ENCODE assay signal across 38 cellular contexts in genomic region chr7:157736341-157736740, GRCh38.
"Had no signal": no experiment of that assay in that cellular context is flagged by ENCODE, and none has a peak within 500 bp of the region (broad histone marks: within the 10 kb centered on the region; RNA-seq: fewer than 3 reads in every experiment).

No MANE protein-coding gene starts in this region.

- H3K36me3 Mint-ChIP-seq: activated naive CD4-positive, alpha-beta T cell treated with anti-CD3 and anti-CD28 coated beads, Interleukin-2, amount 10 ng/mL, durations not matched to agents 7 days and 5 days; activated naive CD4-positive, alpha-beta T cell treated with anti-CD3 and anti-CD28 coated beads, Interleukin-2, amount 50 U/mL, for 24 hours; activated naive CD4-positive, alpha-beta T cell treated with anti-CD3 and anti-CD28 coated beads, Interleukin-2, amount 50 U/mL, for 72 hours; activated naive CD8-positive, alpha-beta T cell; activated naive CD8-positive, alpha-beta T cell treated with anti-CD3 and anti-CD28 coated beads, Interleukin-2, amount 10 ng/mL, durations not matched to agents 7 days and 5 days; brain had no signal

- DNase-seq: activated effector memory CD4-positive, alpha-beta T cell treated with anti-CD3 and anti-CD28 coated beads, Interleukin-2, amount 50 U/mL, for 16 hours; activated effector memory CD4-positive, alpha-beta T cell treated with Interleukin-2 at 50 U/mL for 16 hours; activated gamma-delta T cell; activated gamma-delta T cell treated with Interleukin-2 at 50 U/mL for 16 hours; activated naive CD4-positive, alpha-beta T cell; activated naive CD4-positive, alpha-beta T cell treated with anti-CD3 and anti-CD28 coated beads for 36 hours; activated naive CD4-positive, alpha-beta T cell treated with anti-CD3 and anti-CD28 coated beads, Interleukin-2, amount 10 ng/mL, durations not matched to agents 7 days and 5 days; activated naive CD4-positive, alpha-beta T cell treated with anti-CD3 and anti-CD28 coated beads, Interleukin-2, amount 50 U/mL, for 16 hours; activated naive CD4-positive, alpha-beta T cell treated with Interleukin-2 at 50 U/mL for 16 hours; activated naive CD8-positive, alpha-beta T cell treated with anti-CD3 and anti-CD28 coated beads for 36 hours; activated naive CD8-positive, alpha-beta T cell treated with anti-CD3 and anti-CD28 coated beads, Interleukin-2, amount 10 ng/mL, durations not matched to agents 7 days and 5 days; activated naive CD8-positive, alpha-beta T cell treated with anti-CD3 and anti-CD28 coated beads, Interleukin-2, amount 50 U/mL, for 24 hours; activated T-cell treated with anti-CD3 and anti-CD28 coated beads for 4 hours; activated T-cell treated with anti-CD3 and anti-CD28 coated beads, Interleukin-2, amount 50 U/mL, for 1 hour; activated T-cell treated with anti-CD3 and anti-CD28 coated beads, Interleukin-2, amount 50 U/mL, for 24 hours; activated T-cell treated with anti-CD3 and anti-CD28 coated beads, Interleukin-2, amount 50 U/mL, for 4 hours; activated T-cell treated with anti-CD3 and anti-CD28 coated beads, Interleukin-2, amount 50 U/mL, for 48 hours; activated T-cell treated with anti-CD3 and anti-CD28 coated beads, Interleukin-2, amount 50 U/mL, for 72 hours; adrenal gland; amniotic stem cell; amygdala; anterior cingulate cortex; brain microvascular endothelial cell; caudate nucleus; central memory CD4-positive, alpha-beta T cell; cerebellar nuclear complex had no signal

- H3K36me3 ChIP-seq: adrenal gland, ascending aorta, brain microvascular endothelial cell, breast epithelium, cardiac muscle cell had no signal

- H3K27ac Mint-ChIP-seq: activated naive CD4-positive, alpha-beta T cell treated with anti-CD3 and anti-CD28 coated beads for 36 hours; activated naive CD4-positive, alpha-beta T cell treated with anti-CD3 and anti-CD28 coated beads, Interleukin-2, amount 10 ng/mL, durations not matched to agents 7 days and 5 days; activated naive CD4-positive, alpha-beta T cell treated with anti-CD3 and anti-CD28 coated beads, Interleukin-2, amount 50 U/mL, for 24 hours; activated naive CD4-positive, alpha-beta T cell treated with anti-CD3 and anti-CD28 coated beads, Interleukin-2, amount 50 U/mL, for 72 hours; activated naive CD8-positive, alpha-beta T cell; activated naive CD8-positive, alpha-beta T cell treated with anti-CD3 and anti-CD28 coated beads for 36 hours; activated naive CD8-positive, alpha-beta T cell treated with anti-CD3 and anti-CD28 coated beads, Interleukin-2, amount 10 ng/mL, durations not matched to agents 7 days and 5 days; activated naive CD8-positive, alpha-beta T cell treated with anti-CD3 and anti-CD28 coated beads, Interleukin-2, amount 50 U/mL, for 24 hours; activated T-cell treated with anti-CD3 and anti-CD28 coated beads, Interleukin-2, amount 50 U/mL, for 24 hours; activated T-cell treated with anti-CD3 and anti-CD28 coated beads, Interleukin-2, amount 50 U/mL, for 72 hours; activated T-helper 1 cell treated with anti-CD3 and anti-CD28 coated beads, Interleukin-12 subunit alpha, Interleukin-12 subunit beta, Interleukin-2, Interleukin-4 antibody, amounts not matched to agents 30 ng/mL and 10 ng/mL and 1 ng/mL, durations not matched to agents 14 hours and 24 hours and 36 hours; activated T-helper 17 cell treated with anti-CD3 and anti-CD28 coated beads, Interleukin-2, amount 50 U/mL, for 72 hours; activated T-helper 2 cell treated with anti-CD3 and anti-CD28 coated beads, Interferon-gamma antibody, Interleukin-2, Interleukin-4, amounts not matched to agents 10 μg/mL and 5 μg/mL and 100 μg/mL, durations not matched to agents 14 hours and 24 hours and 36 hours had no signal

- H3K27ac ChIP-seq: adrenal gland, ascending aorta, body of pancreas, brain microvascular endothelial cell, breast epithelium, cardiac muscle cell had no signal

- H3K4me3 ChIP-seq: adrenal gland, ascending aorta, body of pancreas, breast epithelium, cardiac muscle cell had no signal

- H3K27me3 ChIP-seq: ascending aorta, body of pancreas, brain microvascular endothelial cell, cardiac muscle cell had no signal

- H3K9me3 ChIP-seq: adrenal gland, ascending aorta, body of pancreas, breast epithelium had no signal

- H3K4me1 Mint-ChIP-seq: activated naive CD4-positive, alpha-beta T cell treated with anti-CD3 and anti-CD28 coated beads, Interleukin-2, amount 10 ng/mL, durations not matched to agents 7 days and 5 days; activated naive CD4-positive, alpha-beta T cell treated with anti-CD3 and anti-CD28 coated beads, Interleukin-2, amount 50 U/mL, for 24 hours; activated naive CD8-positive, alpha-beta T cell treated with anti-CD3 and anti-CD28 coated beads for 36 hours; activated naive CD8-positive, alpha-beta T cell treated with anti-CD3 and anti-CD28 coated beads, Interleukin-2, amount 10 ng/mL, durations not matched to agents 7 days and 5 days; activated naive CD8-positive, alpha-beta T cell treated with anti-CD3 and anti-CD28 coated beads, Interleukin-2, amount 50 U/mL, for 24 hours; activated T-helper 17 cell treated with anti-CD3 and anti-CD28 coated beads, Interleukin-2, amount 50 U/mL, for 72 hours; central memory CD8-positive, alpha-beta T cell had no signal

- ATAC-seq: activated naive CD4-positive, alpha-beta T cell treated with anti-CD3 and anti-CD28 coated beads, Interleukin-2, amount 50 U/mL, for 72 hours; activated naive CD8-positive, alpha-beta T cell treated with anti-CD3 and anti-CD28 coated beads, Interleukin-2, amount 50 U/mL, for 24 hours; activated T-cell treated with anti-CD3 and anti-CD28 coated beads, Interleukin-2, amount 50 U/mL, for 4 hours; activated T-cell treated with anti-CD3 and anti-CD28 coated beads, Interleukin-2, amount 50 U/mL, for 72 hours; activated T-helper 17 cell treated with anti-CD3 and anti-CD28 coated beads, Interleukin-2, amount 50 U/mL, for 72 hours; body of pancreas had no signal

- H3K4me3 Mint-ChIP-seq: activated naive CD4-positive, alpha-beta T cell treated with anti-CD3 and anti-CD28 coated beads for 36 hours; activated naive CD4-positive, alpha-beta T cell treated with anti-CD3 and anti-CD28 coated beads, Interleukin-2, amount 10 ng/mL, durations not matched to agents 7 days and 5 days; activated naive CD4-positive, alpha-beta T cell treated with anti-CD3 and anti-CD28 coated beads, Interleukin-2, amount 50 U/mL, for 24 hours; activated naive CD8-positive, alpha-beta T cell; activated naive CD8-positive, alpha-beta T cell treated with anti-CD3 and anti-CD28 coated beads for 36 hours; activated naive CD8-positive, alpha-beta T cell treated with anti-CD3 and anti-CD28 coated beads, Interleukin-2, amount 10 ng/mL, durations not matched to agents 7 days and 5 days; activated naive CD8-positive, alpha-beta T cell treated with anti-CD3 and anti-CD28 coated beads, Interleukin-2, amount 50 U/mL, for 24 hours; activated T-cell treated with anti-CD3 and anti-CD28 coated beads, Interleukin-2, amount 50 U/mL, for 24 hours; activated T-cell treated with anti-CD3 and anti-CD28 coated beads, Interleukin-2, amount 50 U/mL, for 4 hours; activated T-cell treated with anti-CD3 and anti-CD28 coated beads, Interleukin-2, amount 50 U/mL, for 72 hours; activated T-helper 1 cell treated with anti-CD3 and anti-CD28 coated beads, Interleukin-12 subunit alpha, Interleukin-12 subunit beta, Interleukin-2, Interleukin-4 antibody, amounts not matched to agents 30 ng/mL and 10 ng/mL and 1 ng/mL, durations not matched to agents 14 hours and 24 hours and 36 hours; activated T-helper 17 cell treated with anti-CD3 and anti-CD28 coated beads, Interleukin-2, amount 50 U/mL, for 72 hours; brain; central memory CD8-positive, alpha-beta T cell had no signal

- H3K9me3 Mint-ChIP-seq: activated naive CD4-positive, alpha-beta T cell treated with anti-CD3 and anti-CD28 coated beads for 36 hours; activated naive CD4-positive, alpha-beta T cell treated with anti-CD3 and anti-CD28 coated beads, Interleukin-2, amount 10 ng/mL, durations not matched to agents 7 days and 5 days; activated naive CD4-positive, alpha-beta T cell treated with anti-CD3 and anti-CD28 coated beads, Interleukin-2, amount 50 U/mL, for 24 hours; activated naive CD4-positive, alpha-beta T cell treated with anti-CD3 and anti-CD28 coated beads, Interleukin-2, amount 50 U/mL, for 72 hours; activated naive CD8-positive, alpha-beta T cell treated with anti-CD3 and anti-CD28 coated beads for 36 hours; activated naive CD8-positive, alpha-beta T cell treated with anti-CD3 and anti-CD28 coated beads, Interleukin-2, amount 50 U/mL, for 24 hours; activated T-cell treated with anti-CD3 and anti-CD28 coated beads, Interleukin-2, amount 50 U/mL, for 24 hours; activated T-cell treated with anti-CD3 and anti-CD28 coated beads, Interleukin-2, amount 50 U/mL, for 4 hours; activated T-helper 1 cell treated with anti-CD3 and anti-CD28 coated beads, Interleukin-12 subunit alpha, Interleukin-12 subunit beta, Interleukin-2, Interleukin-4 antibody, amounts not matched to agents 30 ng/mL and 10 ng/mL and 1 ng/mL, durations not matched to agents 14 hours and 24 hours and 36 hours; activated T-helper 17 cell treated with anti-CD3 and anti-CD28 coated beads, Interleukin-2, amount 50 U/mL, for 72 hours; activated T-helper 2 cell treated with anti-CD3 and anti-CD28 coated beads, Interferon-gamma antibody, Interleukin-2, Interleukin-4, amounts not matched to agents 10 μg/mL and 5 μg/mL and 100 μg/mL, durations not matched to agents 14 hours and 24 hours and 36 hours had no signal

- H3K4me1 ChIP-seq: adrenal gland, ascending aorta, body of pancreas, breast epithelium had no signal
